ENCODE assay signal across 1 cellular context in genomic region chr3:197155039-197155438, GRCh38.
A peak's percentile ranks its signal among the peaks of the same experiment; 100 is the strongest.
TF ChIP-seq lines count a peak whose summit lies in the region.

No MANE protein-coding gene starts in this region.

TF ChIP-seq in HEK293, 187 proteins besides CTCF, POLR2A, EP300 and RAD21 (continued from another document):
- TF ChIP-seq PRDM2 (tag by site-specific recombination; IDR thresholded peaks at IDR 0.05; ENCODE audit: borderline replicate concordance) (no peak), SETDB1 (IDR thresholded peaks at IDR 0.05; ENCODE audit: insufficient read length, low read length) (peak; percentile 97), WT1 (tag by site-specific recombination; IDR thresholded peaks at IDR 0.05) (no peak)
